17 cellular contexts compared by ENCODE assay signal in genomic region chr4:60847614-60848013, GRCh38.
DNase-seq lines count a peak whose midpoint lies in the region; ATAC-seq and TF ChIP-seq lines count a peak whose summit lies in the region.
"Had no signal": no experiment of that assay in that cellular context is flagged by ENCODE, and none has a peak within 500 bp of the region (broad histone marks: within the 10 kb centered on the region; RNA-seq: fewer than 3 reads in every experiment).

No MANE protein-coding gene starts in this region.

- ATAC-seq in WTC11 (peak; percentile 55), upper lobe of right lung (peak; percentile 71), HG02884 (IDR thresholded peaks at IDR 0.05; ENCODE audit: unreplicated experiment) (no peak)
- ATAC-seq in stimulated activated naive B cell treated with anti-CD40 and anti-IgM and Interleukin-4, amounts not matched to agents 10 μg/mL and 1 μg/mL and 100 μg/mL, for 72 hours (replicated peaks), result no peak
- ATAC-seq: A549 had no signal

- H3K27me3 ChIP-seq in upper lobe of right lung, result no peaks in the 10 kb centered on the region
- H3K27me3 ChIP-seq: BE2C had no signal

- H3K36me3 Mint-ChIP-seq in WTC11 (no peaks in the 10 kb centered on the region), chondrocyte (ENCODE audit: low read depth) (peaks cover 2% of the 10 kb centered on the region)
- no peaks in the 10 kb centered on the region for H3K36me3 Mint-ChIP-seq in stimulated activated naive B cell treated with anti-CD40 and anti-IgM and Interleukin-4, amounts not matched to agents 10 μg/mL and 1 μg/mL and 100 μg/mL, for 72 hours

- TF ChIP-seq CTCF in WTC11 (IDR thresholded peaks at IDR 0.05) (no peak), upper lobe of right lung (IDR thresholded peaks at IDR 0.05) (no peak), chondrocyte (IDR thresholded peaks at IDR 0.05) (no peak)

- DNase-seq in HuH-7 (ENCODE audit: low spot score) (peak; percentile 1), WTC11 (ENCODE audit: low spot score) (no peak), iPS-NIHi7 (ENCODE audit: extremely low spot score) (peak; percentile 9), upper lobe of right lung (no peak), chondrocyte (ENCODE audit: low spot score) (no peak), posterior vena cava (ENCODE audit: low spot score) (no peak)
- no peak for DNase-seq in stimulated activated naive B cell treated with anti-CD40 and anti-IgM and Interleukin-4, amounts not matched to agents 10 μg/mL and 1 μg/mL and 100 μg/mL, for 72 hours
- DNase-seq: BE2C; CD8-positive, alpha-beta memory T cell; DMS79; GOT3; IMR-90; KBM-7 had no signal

- H3K36me3 ChIP-seq in upper lobe of right lung, result no peaks in the 10 kb centered on the region
- H3K36me3 ChIP-seq: BE2C, HAP-1 had no signal

- H3K27ac ChIP-seq in upper lobe of right lung, result no peak overlapping the region
- H3K27ac ChIP-seq: A549, C4-2B had no signal

- peaks cover 3% of the 10 kb centered on the region for H3K9me3 Mint-ChIP-seq in WTC11
- H3K9me3 Mint-ChIP-seq in chondrocyte (ENCODE audit: low read depth), result peaks cover 10% of the 10 kb centered on the region
- peaks cover 2 to 11% of the 10 kb centered on the region in 2 donors for H3K9me3 Mint-ChIP-seq in stimulated activated naive B cell treated with anti-CD40 and anti-IgM and Interleukin-4, amounts not matched to agents 10 μg/mL and 1 μg/mL and 100 μg/mL, for 72 hours

- H3K4me3 Mint-ChIP-seq in WTC11, result no peak overlapping the region
- H3K4me3 Mint-ChIP-seq in chondrocyte (ENCODE audit: unreplicated experiment), result no peak overlapping the region
- H3K4me3 Mint-ChIP-seq in stimulated activated naive B cell treated with anti-CD40 and anti-IgM and Interleukin-4, amounts not matched to agents 10 μg/mL and 1 μg/mL and 100 μg/mL, for 72 hours, result no peak overlapping the region
- H3K4me3 Mint-ChIP-seq: CD8-positive, alpha-beta memory T cell had no signal

- CTCF ChIA-PET in WTC11 (lab: Charles Lee), result no interaction called here

- no peak overlapping the region for H3K4me3 ChIP-seq in upper lobe of right lung
- H3K4me3 ChIP-seq: A549, HAP-1 had no signal

- intact Hi-C loops in upper lobe of right lung (cut with DNase I) (no loop called here), posterior vena cava (cut with DNase I) (no loop called here)

- no peaks in the 10 kb centered on the region for H3K9me3 ChIP-seq in upper lobe of right lung
- H3K9me3 ChIP-seq: A549, BE2C, HAP-1 had no signal

- H3K27ac Mint-ChIP-seq in WTC11 (no peak overlapping the region), chondrocyte (ENCODE audit: unreplicated experiment) (no peak overlapping the region)
- no peak overlapping the region for H3K27ac Mint-ChIP-seq in stimulated activated naive B cell treated with anti-CD40 and anti-IgM and Interleukin-4, amounts not matched to agents 10 μg/mL and 1 μg/mL and 100 μg/mL, for 72 hours
- H3K27ac Mint-ChIP-seq: CD8-positive, alpha-beta memory T cell had no signal

- peaks cover 5% of the 10 kb centered on the region for H3K4me1 Mint-ChIP-seq in WTC11
- H3K4me1 Mint-ChIP-seq in chondrocyte (ENCODE audit: low read depth), result no peaks in the 10 kb centered on the region
- no peaks in the 10 kb centered on the region for H3K4me1 Mint-ChIP-seq in stimulated activated naive B cell treated with anti-CD40 and anti-IgM and Interleukin-4, amounts not matched to agents 10 μg/mL and 1 μg/mL and 100 μg/mL, for 72 hours
- H3K4me1 Mint-ChIP-seq: CD8-positive, alpha-beta memory T cell had no signal

- POLR2A ChIA-PET in WTC11 (lab: Charles Lee), result no interaction called here

- H3K27me3 Mint-ChIP-seq in WTC11 (ENCODE audit: low read depth) (no peaks in the 10 kb centered on the region; the same call in 1 of the 2 replicates), chondrocyte (ENCODE audit: low read depth) (no peaks in the 10 kb centered on the region)
- H3K27me3 Mint-ChIP-seq in stimulated activated naive B cell treated with anti-CD40 and anti-IgM and Interleukin-4, amounts not matched to agents 10 μg/mL and 1 μg/mL and 100 μg/mL, for 72 hours, result no peaks in the 10 kb centered on the region
- H3K27me3 Mint-ChIP-seq: CD8-positive, alpha-beta memory T cell had no signal

- H3K4me1 ChIP-seq in upper lobe of right lung, result no peaks in the 10 kb centered on the region
- H3K4me1 ChIP-seq: A549, BE2C, HAP-1 had no signal

TF ChIP-seq in WTC11, 78 proteins besides CTCF, POLR2A, EP300 and RAD21:
- no peak for TF ChIP-seq ZNF232 (CRISPR knock-in tag; IDR thresholded peaks at IDR 0.05)
- TF ChIP-seq OVOL2 (CRISPR knock-in tag; IDR thresholded peaks at IDR 0.05; ENCODE audit: borderline replicate concordance), result no peak
- TF ChIP-seq RELA (CRISPR knock-in tag; IDR thresholded peaks at IDR 0.05; ENCODE audit: borderline replicate concordance), result no peak
- no peak for TF ChIP-seq HMGA2 (CRISPR knock-in tag; IDR thresholded peaks at IDR 0.05)
- no peak for TF ChIP-seq MAX (CRISPR knock-in tag; IDR thresholded peaks at IDR 0.05)
- TF ChIP-seq NR3C1 (CRISPR knock-in tag; conservative IDR thresholded peaks at IDR 0.05; ENCODE audit: low read depth), result no peak

Comparison
In these comparisons a context has a peak if more than half of its experiments do, and no peak if none do; other contexts are left out.
1. DNase-seq: peak in HuH-7 (single experiment) and iPS-NIHi7 (single experiment); none in WTC11 (single experiment), upper lobe of right lung (single experiment), chondrocyte (single experiment), stimulated activated naive B cell treated with anti-CD40 and anti-IgM and Interleukin-4, amounts not matched to agents 10 μg/mL and 1 μg/mL and 100 μg/mL, for 72 hours (single experiment) and posterior vena cava (single experiment).
2. ATAC-seq: peak in WTC11 (single experiment) and upper lobe of right lung (single experiment); none in HG02884 (single experiment) and stimulated activated naive B cell treated with anti-CD40 and anti-IgM and Interleukin-4, amounts not matched to agents 10 μg/mL and 1 μg/mL and 100 μg/mL, for 72 hours (0 of 2).